8 cellular contexts compared by ENCODE assay signal in the genomic region with DNA sequence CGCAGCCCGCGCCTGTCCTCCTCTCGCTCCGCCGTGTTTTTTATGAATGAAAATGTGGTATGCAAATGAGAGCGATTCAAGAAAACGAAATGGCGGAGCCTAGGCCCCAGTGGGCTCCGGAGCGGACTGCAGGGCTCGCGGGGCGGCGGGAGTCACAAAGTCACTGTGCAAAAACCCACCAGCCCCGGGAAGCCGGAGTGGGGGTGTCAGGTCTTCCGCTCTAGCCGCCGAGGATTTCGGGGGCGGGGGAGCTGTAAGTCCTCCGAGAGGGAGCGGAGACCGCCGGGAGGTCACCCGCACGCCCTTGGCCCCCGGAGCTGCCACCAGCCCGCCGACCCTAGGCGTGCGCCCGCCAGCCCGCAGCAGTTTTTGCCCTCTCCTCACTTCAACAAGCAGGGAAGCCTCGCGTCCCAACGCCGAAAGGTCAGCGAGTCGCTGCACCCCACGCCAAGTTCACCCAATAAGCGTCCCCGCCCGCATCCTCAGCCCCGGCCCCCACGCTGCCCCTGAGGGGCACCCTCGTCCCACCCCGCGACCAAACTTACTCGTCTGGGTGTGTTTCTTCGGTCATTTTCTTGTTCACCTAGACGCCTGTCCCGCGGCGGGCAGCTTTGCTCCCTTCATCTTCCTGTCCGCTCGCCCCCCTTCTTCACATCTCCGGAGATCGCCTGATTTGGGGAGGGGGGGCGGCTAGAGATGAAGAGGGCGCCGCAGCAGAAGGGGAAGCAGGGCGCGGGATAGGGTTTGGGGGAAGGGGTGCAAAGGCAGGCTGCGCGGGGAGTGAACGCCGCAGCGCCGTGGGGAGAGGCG. TPM values are rescaled to one million over a fixed set of nuclear protein-coding genes. Genes with fewer than 3 reads are reported as not detected.
A peak's percentile ranks its signal among the peaks of the same experiment; 100 is the strongest.
DNase-seq lines count a peak whose midpoint lies in the region; ATAC-seq and TF ChIP-seq lines count a peak whose summit lies in the region.

No MANE protein-coding gene starts in this region.

- POLR2A ChIA-PET in Panc1 (lab: Charles Lee): no interaction called here

- H3K4me3 Mint-ChIP-seq in osteocyte (ENCODE audit: unreplicated experiment): peak overlapping the region; percentile 91

- H3K27me3 ChIP-seq in Panc1 (ENCODE audit: control insufficient read depth, insufficient read depth, low read length) (no peaks in the 10 kb centered on the region), aorta (ENCODE audit: control insufficient read depth in 1 of 2, insufficient read depth in 2 of 2, low read length in 1 of 2) (no peaks in the 10 kb centered on the region)

- in situ Hi-C loops in Panc1 (cut with HindIII; ENCODE audit: low pct_unique_long_range_greater_than_20kb, low sequenced_read_pairs): no loop called here

- H3K27me3 Mint-ChIP-seq in osteocyte (ENCODE audit: unreplicated experiment): no peaks in the 10 kb centered on the region

- intact Hi-C loops in Panc1 (cut with micrococcal nuclease; ENCODE audit: unreplicated experiment) (loop anchor here (2.0 to 5.0 kb wide), 3 partner anchors 47 to 165 kb away; no protein-coding TSS in a partner anchor), aorta (cut with DNase I) (loop anchor here (2.0 to 10.0 kb wide), 5 partner anchors 49 to 167 kb away; no protein-coding TSS in a partner anchor)

- H3K4me3 ChIP-seq in Panc1 (ENCODE audit: low read depth in 2 of 2, low read length in 2 of 2) (peak overlapping the region; percentile 82 to 92), aorta (ENCODE audit: low read length in 2 of 2) (peak overlapping the region; percentile 32 to 88)

- TSS peak; percentile 43 for BruUV-seq in Panc1 (replicated peaks; lab: Mats Ljungman, UMichigan)

- peak overlapping the region; percentile 85 for H3K27ac ChIP-seq in C4-2B
- H3K27ac ChIP-seq in Panc1 (ENCODE audit: low read length): peak overlapping the region; percentile 81
- H3K27ac ChIP-seq in aorta (ENCODE audit: low read depth in 1 of 2, low read length in 2 of 2): peak overlapping the region; percentile 34 to 85

- H3K4me1 ChIP-seq in Panc1 (ENCODE audit: control insufficient read depth, insufficient read depth, low read length) (peaks cover 40% of the 10 kb centered on the region), aorta (ENCODE audit: control insufficient read depth in 1 of 2, insufficient read depth in 2 of 2, low read length in 2 of 2) (no peaks in the 10 kb centered on the region)

- H3K27ac Mint-ChIP-seq in osteocyte (ENCODE audit: unreplicated experiment): peak overlapping the region; percentile 83

- DNase-seq in Panc1 (ENCODE audit: low read depth, low spot score) (no peak), glomerular visceral epithelial cell (ENCODE audit: extremely low spot score) (peak; percentile 37), osteocyte (ENCODE audit: extremely low spot score, unreplicated experiment) (no peak), aorta (peak; percentile 69 to 81)
- peak; percentile 42 for DNase-seq in activated naive CD4-positive, alpha-beta T cell treated with anti-CD3 and anti-CD28 coated beads, Interleukin-2, amount 50 U/mL, for 16 hours

- H3K9me3 ChIP-seq in Panc1 (ENCODE audit: control insufficient read depth, insufficient read depth, low read depth, low read length): no peaks in the 10 kb centered on the region
- no peaks in the 10 kb centered on the region for H3K9me3 ChIP-seq in aorta (ENCODE audit: control insufficient read depth, low read length)

- no peaks in the 10 kb centered on the region for H3K9me3 Mint-ChIP-seq in osteocyte (ENCODE audit: unreplicated experiment)

- ATAC-seq in GM19328 (IDR thresholded peaks at IDR 0.05; ENCODE audit: unreplicated experiment) (peak; percentile 35), HG03469 (IDR thresholded peaks at IDR 0.05; ENCODE audit: unreplicated experiment) (peak; percentile 27), Panc1 (peak; percentile 2), aorta (ENCODE audit: low FRiP score) (no peak)

- WGBS in aorta, 2 donors: 0% methylated on average over 69 to 72 of the region's 72 CpGs

- H3K36me3 ChIP-seq in Panc1 (ENCODE audit: control insufficient read depth, insufficient read depth, low read length): peaks cover 2% of the 10 kb centered on the region; the same call in 1 of the 2 replicates
- H3K36me3 ChIP-seq in aorta (ENCODE audit: control insufficient read depth in 1 of 2, insufficient read depth in 2 of 2, low read length in 1 of 2): no peaks in the 10 kb centered on the region

- no peak for TF ChIP-seq CTCF in C4-2B (conservative IDR thresholded peaks at IDR 0.05)
- no peak for TF ChIP-seq CTCF in Panc1 (IDR thresholded peaks at IDR 0.05)
- no peak for TF ChIP-seq CTCF in osteocyte (IDR thresholded peaks at IDR 0.05)

- CTCF ChIA-PET in Panc1 (lab: Charles Lee): no interaction called here

- peaks cover 22% of the 10 kb centered on the region for H3K4me1 Mint-ChIP-seq in osteocyte (ENCODE audit: unreplicated experiment)

- peaks cover 3% of the 10 kb centered on the region for H3K36me3 Mint-ChIP-seq in osteocyte (ENCODE audit: unreplicated experiment)

RNA-seq across cellular contexts. Expression of gene SPRED2, which starts 0.8 kb away (rescaled TPM):
- total RNA-seq in Panc1 (2021; ENCODE audit: unreplicated experiment) (60.1 TPM), osteocyte (44.4 and 46.3 TPM in 2 replicates), aorta (10 to 100 TPM; 36.5 to 38.3 TPM)
- polyA plus RNA-seq in Panc1 (2012; ENCODE audit: insufficient read length): 61.0 TPM
- 10 to 100 TPM in 1 of 2 donors, 1 to 10 TPM in 1; 9.9 to 19.7 TPM for polyA plus RNA-seq in aorta

Comparison
In these comparisons a context has a peak if more than half of its experiments do, and no peak if none do; other contexts are left out.
1. DNase-seq: peak in activated naive CD4-positive, alpha-beta T cell treated with anti-CD3 and anti-CD28 coated beads, Interleukin-2, amount 50 U/mL, for 16 hours (single experiment), glomerular visceral epithelial cell (single experiment) and aorta (2 of 2); none in Panc1 (single experiment) and osteocyte (single experiment).
2. Peak in every context shown above with its lines, with median percentiles within 50 percentile points of each other: H3K27ac ChIP-seq.